ENCODE assay signal across 8 cellular contexts in genomic region chr14:60724080-60724618, GRCh38. TPM values are rescaled to one million over a fixed set of nuclear protein-coding genes. Genes with fewer than 3 reads are reported as not detected.
DNase-seq lines count a peak whose midpoint lies in the region; ATAC-seq and FAIRE-seq lines count a peak whose summit lies in the region.

Gene SIX4 (minus strand): TSS chr14:60724351. CDS start chr14:60724074, 277 bp downstream.

- intact Hi-C loops in dendritic cell treated with granulocyte-macrophage colony-stimulating factor and Interleukin-4, amounts not matched to agents 40 ng/mL and 50 ng/mL, for 4 days (cut with micrococcal nuclease) = loop anchor here (10.0 kb wide), 1 partner anchor 59 kb away; no protein-coding TSS in a partner anchor

- H3K9me3 ChIP-seq in T-helper 17 cell (ENCODE audit: control insufficient read depth, low read length, poor library complexity, severe bottlenecking) = no peaks in the 10 kb centered on the region

- H3K4me1 Mint-ChIP-seq in T-helper 17 cell = peaks cover 22% of the 10 kb centered on the region
- H3K4me1 Mint-ChIP-seq in dendritic cell treated with granulocyte-macrophage colony-stimulating factor and Interleukin-4, amounts not matched to agents 40 ng/mL and 50 ng/mL, for 4 days (ENCODE audit: low read depth) = peaks cover 26% of the 10 kb centered on the region
- H3K4me1 Mint-ChIP-seq in stimulated activated memory B cell treated with anti-CD40 and anti-IgM and Interleukin-4, amounts not matched to agents 10 μg/mL and 1 μg/mL and 100 μg/mL, for 72 hours = peaks cover 15% of the 10 kb centered on the region

- peaks cover 5% of the 10 kb centered on the region for H3K36me3 Mint-ChIP-seq in T-helper 17 cell (ENCODE audit: low read depth)
- no peaks in the 10 kb centered on the region for H3K36me3 Mint-ChIP-seq in dendritic cell treated with granulocyte-macrophage colony-stimulating factor and Interleukin-4, amounts not matched to agents 40 ng/mL and 50 ng/mL, for 4 days (ENCODE audit: low read depth)
- no peaks in the 10 kb centered on the region for H3K36me3 Mint-ChIP-seq in stimulated activated memory B cell treated with anti-CD40 and anti-IgM and Interleukin-4, amounts not matched to agents 10 μg/mL and 1 μg/mL and 100 μg/mL, for 72 hours

- DNase-seq in NCI-H1417 treated with DMSO at 0.1 percent for 48 hours (lab: John Stamatoyannopoulos, UW) (peak; percentile 43), T-helper 17 cell (no peak), left kidney (ENCODE audit: low read depth, low spot score) (peak; percentile 97), globus pallidus (ENCODE audit: low spot score) (no peak)

- peak within 1 kb of the TSS; percentile 91 for H3K4me3 Mint-ChIP-seq in T-helper 17 cell
- H3K4me3 Mint-ChIP-seq in dendritic cell treated with granulocyte-macrophage colony-stimulating factor and Interleukin-4, amounts not matched to agents 40 ng/mL and 50 ng/mL, for 4 days = peak within 1 kb of the TSS; percentile 81
- peak within 1 kb of the TSS; percentile 83 for H3K4me3 Mint-ChIP-seq in stimulated activated memory B cell treated with anti-CD40 and anti-IgM and Interleukin-4, amounts not matched to agents 10 μg/mL and 1 μg/mL and 100 μg/mL, for 72 hours

- peak; percentile 98 for FAIRE-seq in G401.6 (lab: Jason Lieb, UNC)

- peaks cover 75% of the 10 kb centered on the region for H3K27me3 Mint-ChIP-seq in T-helper 17 cell
- H3K27me3 Mint-ChIP-seq in dendritic cell treated with granulocyte-macrophage colony-stimulating factor and Interleukin-4, amounts not matched to agents 40 ng/mL and 50 ng/mL, for 4 days = peaks cover 91% of the 10 kb centered on the region
- H3K27me3 Mint-ChIP-seq in stimulated activated memory B cell treated with anti-CD40 and anti-IgM and Interleukin-4, amounts not matched to agents 10 μg/mL and 1 μg/mL and 100 μg/mL, for 72 hours = peaks cover 81% of the 10 kb centered on the region

- H3K9me3 Mint-ChIP-seq in dendritic cell treated with granulocyte-macrophage colony-stimulating factor and Interleukin-4, amounts not matched to agents 40 ng/mL and 50 ng/mL, for 4 days = no peaks in the 10 kb centered on the region
- no peaks in the 10 kb centered on the region for H3K9me3 Mint-ChIP-seq in stimulated activated memory B cell treated with anti-CD40 and anti-IgM and Interleukin-4, amounts not matched to agents 10 μg/mL and 1 μg/mL and 100 μg/mL, for 72 hours

- peak; percentile 52 for ATAC-seq in HG02571 (IDR thresholded peaks at IDR 0.05; ENCODE audit: unreplicated experiment)
- no peak for ATAC-seq in T-helper 17 cell
- peak; percentile 70 for ATAC-seq in stimulated activated memory B cell treated with anti-CD40 and anti-IgM and Interleukin-4, amounts not matched to agents 10 μg/mL and 1 μg/mL and 100 μg/mL, for 72 hours

- no peak within 1 kb of the TSS for H3K27ac Mint-ChIP-seq in T-helper 17 cell
- H3K27ac Mint-ChIP-seq in dendritic cell treated with granulocyte-macrophage colony-stimulating factor and Interleukin-4, amounts not matched to agents 40 ng/mL and 50 ng/mL, for 4 days = no peak within 1 kb of the TSS
- H3K27ac Mint-ChIP-seq in stimulated activated memory B cell treated with anti-CD40 and anti-IgM and Interleukin-4, amounts not matched to agents 10 μg/mL and 1 μg/mL and 100 μg/mL, for 72 hours = peak within 1 kb of the TSS; percentile 42

RNA-seq across cellular contexts. Expression of gene SIX4, which starts in this region (rescaled TPM):
- total RNA-seq in T-helper 17 cell = not detected

Comparison
In these comparisons a context has a peak if more than half of its experiments do, and no peak if none do; other contexts are left out.
1. DNase-seq: peak in NCI-H1417 treated with DMSO at 0.1 percent for 48 hours (single experiment) and left kidney (single experiment); none in T-helper 17 cell (0 of 3) and globus pallidus (single experiment).
2. Peak in every context shown above with its lines, with median percentiles within 50 percentile points of each other: H3K4me3 Mint-ChIP-seq.